ENCODE assay signal across 32 cellular contexts in genomic region chr5:148583421-148583965, GRCh38.
"Had no signal": no experiment of that assay in that cellular context is flagged by ENCODE, and none has a peak within 500 bp of the region (broad histone marks: within the 10 kb centered on the region; RNA-seq: fewer than 3 reads in every experiment).

No MANE protein-coding gene starts in this region.

- H3K27ac Mint-ChIP-seq: activated B cell treated with CpG ODN at 0.5 μM for 24 hours; activated naive CD4-positive, alpha-beta T cell treated with anti-CD3 and anti-CD28 coated beads, Interleukin-2, amount 50 U/mL, for 72 hours; activated T-cell treated with anti-CD3 and anti-CD28 coated beads, Interleukin-2, amount 50 U/mL, for 72 hours; natural killer cell; neural progenitor cell; stimulated activated memory B cell treated with anti-CD40 and anti-IgM and Interleukin-4, amounts not matched to agents 10 μg/mL and 1 μg/mL and 100 μg/mL, for 72 hours; stimulated activated naive CD8-positive, alpha-beta T cell treated with anti-CD3 and anti-CD28 coated beads, Interleukin-15, amount 100 ng/mL, for 72 hours had no signal

- FAIRE-seq: endometrium, frontal cortex had no signal

- H3K36me3 ChIP-seq: cardiac muscle cell, colonic mucosa, left ventricle myocardium inferior, neural progenitor cell, thyroid gland, upper lobe of left lung had no signal

- H3K4me1 ChIP-seq: colonic mucosa, left ventricle myocardium inferior, parathyroid adenoma, psoas muscle, thyroid gland, upper lobe of left lung had no signal

- DNase-seq: activated B cell treated with CpG ODN at 0.5 μM for 24 hours; activated naive CD4-positive, alpha-beta T cell; activated T-cell treated with anti-CD3 and anti-CD28 coated beads for 4 hours; activated T-cell treated with anti-CD3 and anti-CD28 coated beads, Interleukin-2, amount 50 U/mL, for 72 hours; anterior cingulate cortex; cerebellar nuclear complex; colonic mucosa; effector CD8-positive, alpha-beta T cell; glutamatergic neuron; islet precursor cell; left ventricle myocardium inferior; mesendoderm; natural killer cell; occipital lobe; psoas muscle; stimulated activated CD4-positive, alpha-beta T cell treated with anti-CD3 and anti-CD28 coated beads, Interleukin-1b, Interleukin-23, amount 100 ng/mL, for 48 hours; stimulated activated CD4-positive, alpha-beta T cell treated with anti-CD3 and anti-CD28 coated beads, Interleukin-4, amount 100 ng/mL, for 4 hours; stimulated activated CD8-positive, alpha-beta memory T cell treated with anti-CD3 and anti-CD28 coated beads, Interleukin-4, amount 100 ng/mL, for 48 hours; stimulated activated naive CD8-positive, alpha-beta T cell treated with anti-CD3 and anti-CD28 coated beads, Interleukin-15, amount 100 ng/mL, for 72 hours; substantia nigra; thyroid gland; upper lobe of left lung had no signal

- H2AFZ ChIP-seq: hepatocyte, neural progenitor cell, parathyroid adenoma had no signal

- H3K79me2 ChIP-seq: hepatocyte, parathyroid adenoma had no signal

- H3K4me3 ChIP-seq: cardiac muscle cell, colonic mucosa, hepatocyte, left ventricle myocardium inferior, lung, neural progenitor cell, psoas muscle, smooth muscle cell, thyroid gland, upper lobe of left lung had no signal

- H3K27me3 Mint-ChIP-seq: stimulated activated memory B cell treated with anti-CD40 and anti-IgM and Interleukin-4, amounts not matched to agents 10 μg/mL and 1 μg/mL and 100 μg/mL, for 72 hours; stimulated activated naive CD8-positive, alpha-beta T cell treated with anti-CD3 and anti-CD28 coated beads, Interleukin-15, amount 100 ng/mL, for 72 hours had no signal

- H3K4me1 Mint-ChIP-seq: activated B cell treated with CpG ODN at 0.5 μM for 24 hours; natural killer cell; stimulated activated memory B cell treated with anti-CD40 and anti-IgM and Interleukin-4, amounts not matched to agents 10 μg/mL and 1 μg/mL and 100 μg/mL, for 72 hours; stimulated activated naive CD8-positive, alpha-beta T cell treated with anti-CD3 and anti-CD28 coated beads, Interleukin-15, amount 100 ng/mL, for 72 hours had no signal

- H3K27ac ChIP-seq: cardiac muscle cell, colonic mucosa, hepatocyte, left ventricle myocardium inferior, neural progenitor cell, parathyroid adenoma, psoas muscle, thyroid gland, upper lobe of left lung had no signal

- H3K4me2 ChIP-seq: hepatocyte, neural progenitor cell, smooth muscle cell had no signal

- ATAC-seq: activated naive CD4-positive, alpha-beta T cell treated with anti-CD3 and anti-CD28 coated beads, Interleukin-2, amount 50 U/mL, for 72 hours; activated T-cell treated with anti-CD3 and anti-CD28 coated beads, Interleukin-2, amount 50 U/mL, for 72 hours; natural killer cell; psoas muscle; stimulated activated memory B cell treated with anti-CD40 and anti-IgM and Interleukin-4, amounts not matched to agents 10 μg/mL and 1 μg/mL and 100 μg/mL, for 72 hours; stimulated activated naive CD8-positive, alpha-beta T cell treated with anti-CD3 and anti-CD28 coated beads, Interleukin-15, amount 100 ng/mL, for 72 hours had no signal

- H3K36me3 Mint-ChIP-seq: activated naive CD4-positive, alpha-beta T cell treated with anti-CD3 and anti-CD28 coated beads, Interleukin-2, amount 50 U/mL, for 72 hours; natural killer cell; neural progenitor cell; stimulated activated memory B cell treated with anti-CD40 and anti-IgM and Interleukin-4, amounts not matched to agents 10 μg/mL and 1 μg/mL and 100 μg/mL, for 72 hours had no signal

- H3K4me3 Mint-ChIP-seq: activated B cell treated with CpG ODN at 0.5 μM for 24 hours; activated T-cell treated with anti-CD3 and anti-CD28 coated beads, Interleukin-2, amount 50 U/mL, for 72 hours; natural killer cell; neural progenitor cell; stimulated activated memory B cell treated with anti-CD40 and anti-IgM and Interleukin-4, amounts not matched to agents 10 μg/mL and 1 μg/mL and 100 μg/mL, for 72 hours; stimulated activated naive CD8-positive, alpha-beta T cell treated with anti-CD3 and anti-CD28 coated beads, Interleukin-15, amount 100 ng/mL, for 72 hours had no signal

- H3K9me3 Mint-ChIP-seq: natural killer cell; neural progenitor cell; stimulated activated memory B cell treated with anti-CD40 and anti-IgM and Interleukin-4, amounts not matched to agents 10 μg/mL and 1 μg/mL and 100 μg/mL, for 72 hours; stimulated activated naive CD8-positive, alpha-beta T cell treated with anti-CD3 and anti-CD28 coated beads, Interleukin-15, amount 100 ng/mL, for 72 hours had no signal

- H3K9ac ChIP-seq: neural progenitor cell, parathyroid adenoma had no signal

- H3K27me3 ChIP-seq: cardiac muscle cell, colonic mucosa, hepatocyte, neural progenitor cell, thyroid gland, upper lobe of left lung had no signal

- H3K9me3 ChIP-seq: colonic mucosa, thyroid gland, upper lobe of left lung had no signal
